ENCODE assay signal across 21 cellular contexts in genomic region chrX:18032486-18033221, GRCh38.
"Had no signal": no experiment of that assay in that cellular context is flagged by ENCODE, and none has a peak within 500 bp of the region (broad histone marks: within the 10 kb centered on the region; RNA-seq: fewer than 3 reads in every experiment).

No MANE protein-coding gene starts in this region.

- H3K36me3 Mint-ChIP-seq: naive B cell; stimulated activated memory B cell treated with anti-CD40 and anti-IgM and Interleukin-4, amounts not matched to agents 10 μg/mL and 1 μg/mL and 100 μg/mL, for 72 hours had no signal

- H3K4me3 Mint-ChIP-seq: naive B cell; nephron; stimulated activated memory B cell treated with anti-CD40 and anti-IgM and Interleukin-4, amounts not matched to agents 10 μg/mL and 1 μg/mL and 100 μg/mL, for 72 hours had no signal

- H3K27me3 Mint-ChIP-seq: naive B cell; progenitor cell of endocrine pancreas; stimulated activated memory B cell treated with anti-CD40 and anti-IgM and Interleukin-4, amounts not matched to agents 10 μg/mL and 1 μg/mL and 100 μg/mL, for 72 hours had no signal

- H3K4me1 Mint-ChIP-seq: naive B cell; stimulated activated memory B cell treated with anti-CD40 and anti-IgM and Interleukin-4, amounts not matched to agents 10 μg/mL and 1 μg/mL and 100 μg/mL, for 72 hours had no signal

- DNase-seq: effector memory CD4-positive, alpha-beta T cell; heart left ventricle; hippocampal formation; left colon; left ventricle myocardium superior; mesenchymal stem cell; naive B cell; occipital lobe; pancreas; right cardiac atrium; spleen; stimulated activated CD4-positive, alpha-beta T cell treated with anti-CD3 and anti-CD28 coated beads, Interleukin-15, amount 100 ng/mL, for 24 hours; stimulated activated CD4-positive, alpha-beta T cell treated with anti-CD3 and anti-CD28 coated beads, Interleukin-1b, Interleukin-23, amount 100 ng/mL, for 48 hours; stimulated activated CD4-positive, alpha-beta T cell treated with anti-CD3 and anti-CD28 coated beads, Interleukin-4, amount 100 ng/mL, for 24 hours; stomach; substantia nigra; transverse colon had no signal

- H3K27ac Mint-ChIP-seq: naive B cell; progenitor cell of endocrine pancreas; stimulated activated memory B cell treated with anti-CD40 and anti-IgM and Interleukin-4, amounts not matched to agents 10 μg/mL and 1 μg/mL and 100 μg/mL, for 72 hours had no signal

- ATAC-seq: esophagus mucosa; heart left ventricle; left colon; left ventricle myocardium superior; pancreas; right cardiac atrium; stimulated activated memory B cell treated with anti-CD40 and anti-IgM and Interleukin-4, amounts not matched to agents 10 μg/mL and 1 μg/mL and 100 μg/mL, for 72 hours had no signal
